29 cellular contexts compared by ENCODE assay signal in the genomic region with DNA sequence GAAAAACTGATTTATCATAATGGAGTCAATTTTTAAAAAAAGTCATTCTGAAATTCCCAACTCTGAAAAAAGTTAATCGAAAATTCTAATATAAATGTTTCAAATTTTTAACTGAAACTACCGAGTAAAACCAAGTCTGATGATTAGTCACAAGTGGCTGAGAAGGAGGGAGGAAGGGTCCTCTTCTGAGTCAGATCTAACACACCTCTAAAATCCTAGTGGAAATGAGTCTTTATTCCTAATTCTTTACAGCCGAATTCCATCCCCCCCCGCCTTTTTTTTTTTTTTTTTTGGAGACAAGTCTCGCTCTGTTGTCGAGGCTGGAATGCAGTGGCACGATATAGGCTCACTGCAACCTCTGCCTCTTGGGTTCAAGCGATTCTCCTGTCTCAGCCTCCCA. TPM values are rescaled to one million over a fixed set of nuclear protein-coding genes. Genes with fewer than 3 reads are reported as not detected.
DNase-seq lines count a peak whose midpoint lies in the region; ATAC-seq and TF ChIP-seq lines count a peak whose summit lies in the region.
"Had no signal": no experiment of that assay in that cellular context is flagged by ENCODE, and none has a peak within 500 bp of the region (broad histone marks: within the 10 kb centered on the region; RNA-seq: fewer than 3 reads in every experiment).

No MANE protein-coding gene starts in this region.

- no peak overlapping the region for H3K9ac ChIP-seq in PC-3 (ENCODE audit: low read length)

- no peak overlapping the region for H2AFZ ChIP-seq in PC-3 (ENCODE audit: low read length)

- peak overlapping the region; percentile 73 for H3K27ac Mint-ChIP-seq in MCF 10A (ENCODE audit: low read depth, unreplicated experiment)
- peak overlapping the region; percentile 17 for H3K27ac Mint-ChIP-seq in stimulated activated effector memory CD8-positive, alpha-beta T cell treated with anti-CD3 and anti-CD28 coated beads, Interleukin-12 subunit alpha, Interleukin-12 subunit beta, amount 100 ng/mL, for 72 hours
- H3K27ac Mint-ChIP-seq: activated CD8-positive, alpha-beta memory T cell treated with anti-CD3 and anti-CD28 coated beads, Interleukin-2, amount 10 ng/mL, durations not matched to agents 7 days and 5 days; activated naive CD4-positive, alpha-beta T cell treated with anti-CD3 and anti-CD28 coated beads, Interleukin-2, amount 10 ng/mL, durations not matched to agents 7 days and 5 days had no signal

- ATAC-seq in PC-3 (peak; percentile 54), HG03354 (IDR thresholded peaks at IDR 0.05; ENCODE audit: poor library complexity, severe bottlenecking, unreplicated experiment) (no peak)
- ATAC-seq in stimulated activated effector memory CD8-positive, alpha-beta T cell treated with anti-CD3 and anti-CD28 coated beads, Interleukin-12 subunit alpha, Interleukin-12 subunit beta, amount 100 ng/mL, for 72 hours = no peak
- ATAC-seq: activated CD8-positive, alpha-beta memory T cell treated with anti-CD3 and anti-CD28 coated beads, Interleukin-2, amount 10 ng/mL, durations not matched to agents 7 days and 5 days; K562; left lung had no signal

- no peak for TF ChIP-seq POLR2A in breast epithelium (IDR thresholded peaks at IDR 0.05)
- no peak for TF ChIP-seq POLR2A in esophagus muscularis mucosa (IDR thresholded peaks at IDR 0.05; ENCODE audit: low read depth)

- TF ChIP-seq EP300 in esophagus muscularis mucosa (IDR thresholded peaks at IDR 0.05) = no peak

- no peak overlapping the region for H3K4me2 ChIP-seq in PC-3 (ENCODE audit: low read length)

- H3K4me1 Mint-ChIP-seq in MCF 10A (ENCODE audit: insufficient read depth, unreplicated experiment) = peaks cover 52% of the 10 kb centered on the region
- H3K4me1 Mint-ChIP-seq in stimulated activated effector memory CD8-positive, alpha-beta T cell treated with anti-CD3 and anti-CD28 coated beads, Interleukin-12 subunit alpha, Interleukin-12 subunit beta, amount 100 ng/mL, for 72 hours = peaks cover 13% of the 10 kb centered on the region

- WGBS in esophagus muscularis mucosa = 88% methylated on average over 8 of the region's 8 CpGs

- no peaks in the 10 kb centered on the region for H3K36me3 ChIP-seq in breast epithelium
- H3K36me3 ChIP-seq in PC-3 (ENCODE audit: low read depth, low read length) = peaks cover 50% of the 10 kb centered on the region
- H3K36me3 ChIP-seq in esophagus muscularis mucosa = peaks cover 0 to 51% (median 25%) of the 10 kb centered on the region in 4 donors

- H3K9me3 Mint-ChIP-seq in MCF 10A (ENCODE audit: unreplicated experiment) = no peaks in the 10 kb centered on the region
- no peaks in the 10 kb centered on the region for H3K9me3 Mint-ChIP-seq in stimulated activated effector memory CD8-positive, alpha-beta T cell treated with anti-CD3 and anti-CD28 coated beads, Interleukin-12 subunit alpha, Interleukin-12 subunit beta, amount 100 ng/mL, for 72 hours
- H3K9me3 Mint-ChIP-seq: activated CD4-positive, alpha-beta T cell treated with anti-CD3 and anti-CD28 coated beads, Interleukin-2, amount 10 ng/mL, durations not matched to agents 24 days and 14 days; activated naive CD4-positive, alpha-beta T cell treated with anti-CD3 and anti-CD28 coated beads, Interleukin-2, amount 10 ng/mL, durations not matched to agents 7 days and 5 days; CD8-positive, alpha-beta memory T cell; immature natural killer cell had no signal

- POLR2A ChIA-PET in MCF 10A (lab: Yijun Ruan, JAX) (interaction anchor here (0.6 to 14.4 kb wide), 10 partner anchors 9 to 90 kb away, joined by 3 to 351 read pairs (median 4); a partner anchor contains a TSS), PC-3 (lab: Charles Lee; ENCODE audit: unreplicated experiment) (no interaction called here)

- no peak overlapping the region for H3K4me3 ChIP-seq in breast epithelium
- H3K4me3 ChIP-seq in PC-3 (ENCODE audit: low read length) = no peak overlapping the region
- H3K4me3 ChIP-seq in esophagus muscularis mucosa = no peak overlapping the region
- H3K4me3 ChIP-seq: colonic mucosa, K562, left lung, MG63, sigmoid colon, testis had no signal

- DNase-seq in MCF 10A (ENCODE audit: unreplicated experiment) (peak; percentile 30), breast epithelium (ENCODE audit: low spot score in 2 of 2) (no peak), PC-3 (peak; percentile 38), esophagus muscularis mucosa (ENCODE audit: extremely low spot score) (no peak), NAMALWA (ENCODE audit: low spot score) (no peak)
- no peak for DNase-seq in stimulated activated effector memory CD8-positive, alpha-beta T cell treated with anti-CD3 and anti-CD28 coated beads, Interleukin-12 subunit alpha, Interleukin-12 subunit beta, amount 100 ng/mL, for 72 hours (ENCODE audit: low spot score in 2 of 2)
- no peak for DNase-seq in activated CD4-positive, alpha-beta T cell treated with anti-CD3 and anti-CD28 coated beads for 1 hour
- DNase-seq: activated CD4-positive, alpha-beta T cell treated with anti-CD3 and anti-CD28 coated beads, Interleukin-2, amount 10 ng/mL, durations not matched to agents 24 days and 14 days; activated CD8-positive, alpha-beta memory T cell treated with anti-CD3 and anti-CD28 coated beads, Interleukin-2, amount 10 ng/mL, durations not matched to agents 7 days and 5 days; activated naive CD4-positive, alpha-beta T cell treated with anti-CD3 and anti-CD28 coated beads, Interleukin-2, amount 10 ng/mL, durations not matched to agents 7 days and 5 days; BE2C; brain microvascular endothelial cell; CD8-positive, alpha-beta memory T cell; colonic mucosa; effector CD8-positive, alpha-beta T cell; hypothalamus; immature natural killer cell; left lung; MG63; NCI-H2029; NCI-H526 treated with DMSO at 0.1 percent for 48 hours; sigmoid colon; stimulated activated CD4-positive, alpha-beta T cell treated with anti-CD3 and anti-CD28 coated beads, Interleukin-4, amount 100 ng/mL, for 4 hours; stimulated activated naive CD4-positive, alpha-beta T cell treated with Interleukin-2 at 50 U/mL for 16 hours; testis had no signal

- H3F3A ChIP-seq in PC-3 (ENCODE audit: low read length, unreplicated experiment) = peaks cover 4% of the 10 kb centered on the region

- H3K9me3 ChIP-seq in breast epithelium (no peaks in the 10 kb centered on the region), PC-3 (ENCODE audit: low read length) (no peaks in the 10 kb centered on the region), esophagus muscularis mucosa (no peaks in the 10 kb centered on the region)
- H3K9me3 ChIP-seq: BE2C, colonic mucosa, left lung, MG63, sigmoid colon, testis had no signal

- H3K79me2 ChIP-seq in PC-3 (ENCODE audit: low read length) = peaks cover 43% of the 10 kb centered on the region

- no TSS peak for BruUV-seq in MCF 10A (replicated peaks; lab: Mats Ljungman, UMichigan)
- no TSS peak for BruUV-seq in PC-3 (replicated peaks; lab: Mats Ljungman, UMichigan)

- H3K4me1 ChIP-seq in breast epithelium = peaks cover 0 to 20% of the 10 kb centered on the region in 2 donors
- peaks cover 11% of the 10 kb centered on the region for H3K4me1 ChIP-seq in PC-3 (ENCODE audit: insufficient read depth, low read length)
- peaks cover 55 to 100% (median 93%) of the 10 kb centered on the region in 4 donors for H3K4me1 ChIP-seq in esophagus muscularis mucosa
- H3K4me1 ChIP-seq: BE2C, colonic mucosa had no signal

- H3K27me3 ChIP-seq in breast epithelium (no peaks in the 10 kb centered on the region), PC-3 (ENCODE audit: low read length) (no peaks in the 10 kb centered on the region), esophagus muscularis mucosa (no peaks in the 10 kb centered on the region)
- H3K27me3 ChIP-seq: BE2C, brain microvascular endothelial cell, colonic mucosa, left lung, MG63, sigmoid colon, testis had no signal

- no peaks in the 10 kb centered on the region for H3K27me3 Mint-ChIP-seq in MCF 10A (ENCODE audit: insufficient read depth, unreplicated experiment)
- H3K27me3 Mint-ChIP-seq: activated CD4-positive, alpha-beta T cell treated with anti-CD3 and anti-CD28 coated beads, Interleukin-2, amount 10 ng/mL, durations not matched to agents 24 days and 14 days; activated CD8-positive, alpha-beta memory T cell treated with anti-CD3 and anti-CD28 coated beads, Interleukin-2, amount 10 ng/mL, durations not matched to agents 7 days and 5 days; activated naive CD4-positive, alpha-beta T cell treated with anti-CD3 and anti-CD28 coated beads, Interleukin-2, amount 10 ng/mL, durations not matched to agents 7 days and 5 days had no signal

- intact Hi-C loops in MCF 10A (cut with micrococcal nuclease) (no loop called here), breast epithelium (cut with DNase I; ENCODE audit: low total_unique reads) (no loop called here), PC-3 (cut with micrococcal nuclease) (no loop called here), esophagus muscularis mucosa (cut with DNase I) (no loop called here)

- H3K9me2 ChIP-seq in PC-3 (replicated peaks; ENCODE audit: low read length) = no peaks in the 10 kb centered on the region

- TF ChIP-seq CTCF in MCF 10A (IDR thresholded peaks at IDR 0.05; ENCODE audit: unreplicated experiment) (no peak), breast epithelium (IDR thresholded peaks at IDR 0.05) (no peak), PC-3 (conservative IDR thresholded peaks at IDR 0.05; ENCODE audit: low read depth, low read length) (no peak), esophagus muscularis mucosa (IDR thresholded peaks at IDR 0.05) (no peak)

- H3K36me3 Mint-ChIP-seq in MCF 10A (ENCODE audit: insufficient read depth, unreplicated experiment) = peaks cover 100% of the 10 kb centered on the region
- H3K36me3 Mint-ChIP-seq in stimulated activated effector memory CD8-positive, alpha-beta T cell treated with anti-CD3 and anti-CD28 coated beads, Interleukin-12 subunit alpha, Interleukin-12 subunit beta, amount 100 ng/mL, for 72 hours = peaks cover 100% of the 10 kb centered on the region

- CTCF ChIA-PET in MCF 10A (lab: Yijun Ruan, JAX) (interaction anchor here (0.9 to 3.8 kb wide), 2 partner anchors 17 to 61 kb away, joined by 3 to 21 read pairs; no protein-coding TSS in a partner anchor), PC-3 (lab: Charles Lee) (no interaction called here)

- no peaks in the 10 kb centered on the region; the same call in 1 of the 2 replicates for H4K20me1 ChIP-seq in PC-3 (ENCODE audit: low read length)

- no peak overlapping the region for H3K4me3 Mint-ChIP-seq in MCF 10A (ENCODE audit: unreplicated experiment)
- no peak overlapping the region for H3K4me3 Mint-ChIP-seq in stimulated activated effector memory CD8-positive, alpha-beta T cell treated with anti-CD3 and anti-CD28 coated beads, Interleukin-12 subunit alpha, Interleukin-12 subunit beta, amount 100 ng/mL, for 72 hours
- H3K4me3 Mint-ChIP-seq: activated CD4-positive, alpha-beta T cell treated with anti-CD3 and anti-CD28 coated beads, Interleukin-2, amount 10 ng/mL, durations not matched to agents 24 days and 14 days; activated CD8-positive, alpha-beta memory T cell treated with anti-CD3 and anti-CD28 coated beads, Interleukin-2, amount 10 ng/mL, durations not matched to agents 7 days and 5 days; activated naive CD4-positive, alpha-beta T cell treated with anti-CD3 and anti-CD28 coated beads, Interleukin-2, amount 10 ng/mL, durations not matched to agents 7 days and 5 days; CD8-positive, alpha-beta memory T cell; immature natural killer cell had no signal

- H3K27ac ChIP-seq in breast epithelium = no peak overlapping the region
- no peak overlapping the region for H3K27ac ChIP-seq in PC-3 (ENCODE audit: low read length)
- H3K27ac ChIP-seq in esophagus muscularis mucosa (replicated peaks in 1 of 4) = peak overlapping the region; percentile 83 to 92 (median 89)
- H3K27ac ChIP-seq: brain microvascular endothelial cell, left lung, VCaP had no signal

RNA-seq across cellular contexts. Expression of a gene that starts 37.9 kb away (rescaled TPM):
- total RNA-seq in MCF 10A (2022) (1.0 and 1.5 TPM in 2 replicates), breast epithelium (1 to 10 TPM in 1 of 3 donors, under 1 TPM in 2; 0.48 to 2.8 (median 0.66) TPM), PC-3 (2014; rRNA removed) (0.40 and 0.52 TPM in 2 replicates), esophagus muscularis mucosa (1 to 10 TPM in 3 of 4 donors, under 1 TPM in 1; 0.98 to 5.0 (median 2.0) TPM)
- total RNA-seq: epithelial cell of proximal tubule had no signal

RNA-seq across cellular contexts. Expression of a gene that starts 38.1 kb away (rescaled TPM):
- total RNA-seq in MCF 10A (2022) (125 and 131 TPM in 2 replicates), breast epithelium (100 to 1,000 TPM in 1 of 3 donors, 10 to 100 TPM in 2; 82.9 to 135 (median 96.7) TPM), PC-3 (2014; rRNA removed) (96.5 and 114 TPM in 2 replicates), esophagus muscularis mucosa (100 to 1,000 TPM; 126 to 166 (median 156) TPM)

RNA-seq across cellular contexts. Expression of a gene that starts 43.1 kb away (rescaled TPM):
- total RNA-seq in MCF 10A (2022) = 32.0 and 36.5 TPM in 2 replicates
- 10 to 100 TPM; 21.6 to 31.9 (median 26.7) TPM for total RNA-seq in breast epithelium
- total RNA-seq in PC-3 (2014; rRNA removed) = 9.0 and 16.0 TPM in 2 replicates
- total RNA-seq in esophagus muscularis mucosa = 10 to 100 TPM; 36.6 to 55.6 (median 53.2) TPM

Comparison
In these comparisons a context has a peak if more than half of its experiments do, and no peak if none do; other contexts are left out.
1. DNase-seq: peak in MCF 10A (single experiment) and PC-3 (single experiment); none in breast epithelium (0 of 2), esophagus muscularis mucosa (single experiment), stimulated activated effector memory CD8-positive, alpha-beta T cell treated with anti-CD3 and anti-CD28 coated beads, Interleukin-12 subunit alpha, Interleukin-12 subunit beta, amount 100 ng/mL, for 72 hours (0 of 2), NAMALWA (single experiment) and activated CD4-positive, alpha-beta T cell treated with anti-CD3 and anti-CD28 coated beads for 1 hour (single experiment).
2. H3K27ac ChIP-seq: peak in esophagus muscularis mucosa (4 of 4); none in breast epithelium (0 of 2) and PC-3 (single experiment).